Comparison of ENCODE assay signal across 8 cellular contexts in the genomic region with DNA sequence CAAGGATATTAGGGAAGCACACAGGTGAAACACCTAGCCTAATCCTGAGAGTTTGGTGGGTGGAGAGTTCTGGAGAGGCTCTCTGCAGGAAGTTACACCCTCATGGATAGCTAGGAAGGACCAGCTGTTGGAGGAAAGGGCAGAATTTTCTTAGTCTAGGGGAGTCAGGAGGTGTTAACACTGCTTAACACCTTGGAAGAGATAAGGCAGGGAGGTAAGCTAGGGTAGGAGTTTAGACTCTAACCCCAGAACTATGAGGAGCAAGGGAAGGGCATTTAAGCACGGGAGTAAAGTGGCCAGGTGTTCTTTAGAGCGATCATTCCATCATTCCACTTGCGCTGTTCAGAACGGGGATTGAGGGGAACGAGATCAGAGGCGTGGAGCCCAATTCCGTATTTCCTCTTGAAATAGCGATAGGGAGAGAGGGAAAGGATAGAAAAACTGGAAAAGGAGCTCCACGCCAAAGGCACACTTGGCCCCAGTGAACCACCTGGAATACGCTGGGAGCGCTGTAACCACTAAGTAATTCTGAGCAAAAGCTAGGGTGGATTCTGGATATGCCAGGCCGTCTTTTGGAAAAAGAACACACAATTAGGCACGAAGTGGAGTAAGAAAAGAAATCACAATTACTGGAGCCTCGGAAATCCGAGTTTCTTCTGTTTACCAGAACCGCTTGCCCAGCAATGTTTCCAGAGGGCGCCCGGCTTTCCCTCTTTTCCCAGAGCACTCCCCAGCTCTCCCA. TPM values are rescaled to one million over a fixed set of nuclear protein-coding genes. Genes with fewer than 3 reads are reported as not detected.
DNase-seq lines count a peak whose midpoint lies in the region; ATAC-seq and TF ChIP-seq lines count a peak whose summit lies in the region.

No MANE protein-coding gene starts in this region.

- H3K4me1 ChIP-seq in right cardiac atrium (ENCODE audit: control insufficient read depth, insufficient read depth, low read length) (peaks cover 3% of the 10 kb centered on the region), skeletal muscle tissue (ENCODE audit: control insufficient read depth in 3 of 3, insufficient read depth in 3 of 3, low read length in 3 of 3) (peaks cover 8 to 11% (median 9%) of the 10 kb centered on the region in 3 donors)

- H3K27ac ChIP-seq in WERI-Rb-1 (no peak overlapping the region), right cardiac atrium (ENCODE audit: low read length) (no peak overlapping the region), skeletal muscle tissue (ENCODE audit: low read depth, low read length) (no peak overlapping the region)

- ATAC-seq in right cardiac atrium (no peak), HG02763 (IDR thresholded peaks at IDR 0.05; ENCODE audit: unreplicated experiment) (no peak)

- no peak for TF ChIP-seq CTCF in WERI-Rb-1 (IDR thresholded peaks at IDR 0.05; ENCODE audit: low read depth, low read length)

- H3K27me3 ChIP-seq in WERI-Rb-1 (ENCODE audit: insufficient read depth, low read depth, severe bottlenecking) = peaks cover 32% of the 10 kb centered on the region
- H3K27me3 ChIP-seq in right cardiac atrium (ENCODE audit: control insufficient read depth, insufficient read depth) = no peaks in the 10 kb centered on the region
- peaks cover 19 to 47% (median 27%) of the 10 kb centered on the region in 3 donors for H3K27me3 ChIP-seq in skeletal muscle tissue (ENCODE audit: control insufficient read depth in 3 of 3, insufficient read depth in 3 of 3, low read length in 3 of 3)

- H3K9ac ChIP-seq in skeletal muscle tissue (ENCODE audit: low read depth in 1 of 3, low read length in 3 of 3) = peak overlapping the region in 1 of 3 donors; percentile 50

- intact Hi-C loops in right cardiac atrium (cut with DNase I) = no loop called here

- H3K4me3 ChIP-seq in WERI-Rb-1 (ENCODE audit: low read depth, low read length) (peak overlapping the region; percentile 53), right cardiac atrium (ENCODE audit: low read length) (peak overlapping the region; percentile 82), skeletal muscle tissue (ENCODE audit: low read length in 3 of 3) (peak overlapping the region; percentile 62 to 67 (median 66))

- H3K9me3 ChIP-seq in WERI-Rb-1 (ENCODE audit: severe bottlenecking) (no peaks in the 10 kb centered on the region), right cardiac atrium (ENCODE audit: control insufficient read depth, low read length) (no peaks in the 10 kb centered on the region), skeletal muscle tissue (ENCODE audit: control insufficient read depth in 3 of 3, low read length in 3 of 3) (no peaks in the 10 kb centered on the region)

- DNase-seq in NCI-H1092 treated with DMSO at 0.1 percent for 48 hours (lab: John Stamatoyannopoulos, UW) (peak; percentile 45), NCI-H1092 (lab: John Stamatoyannopoulos, UW) (no peak), WERI-Rb-1 (no peak), right cardiac atrium (no peak), nucleus accumbens (lab: John Stamatoyannopoulos, UW) (no peak), HUDEP-2 (lab: John Stamatoyannopoulos, UW; ENCODE audit: unreplicated experiment in 76 of 76) (no peak)

- WGBS in right cardiac atrium = 16% methylated on average over 18 of the region's 18 CpGs

- no peaks in the 10 kb centered on the region for H3K36me3 ChIP-seq in WERI-Rb-1
- no peaks in the 10 kb centered on the region for H3K36me3 ChIP-seq in skeletal muscle tissue (ENCODE audit: control insufficient read depth in 3 of 3, insufficient read depth in 3 of 3, low read length in 3 of 3)

RNA-seq across cellular contexts. Expression of gene GPR137B, which starts 1.5 kb away (rescaled TPM):
- total RNA-seq in right cardiac atrium = 10 to 100 TPM; 21.3 to 73.3 (median 29.6) TPM
- polyA plus RNA-seq in right cardiac atrium = 21.9 TPM
- 8.9 TPM for total RNA-seq in skeletal muscle tissue
